Comparison of ENCODE assay signal across 1 cellular context in genomic region chr14:23551266-23552028, GRCh38.
A peak's percentile ranks its signal among the peaks of the same experiment; 100 is the strongest.
TF ChIP-seq lines count a peak whose summit lies in the region.

Gene ZFHX2, minus strand, starts transcription at chr14:23551765. Its CDS starts 16,440 bp downstream, at chr14:23535325.

TF ChIP-seq in HepG2, 621 proteins besides CTCF, POLR2A, EP300 and RAD21 (continued from another document):
- no peak for TF ChIP-seq IRF1 (CRISPR knock-in tag; IDR thresholded peaks at IDR 0.05; ENCODE audit: low read depth)
- no peak; the same call in 1 of the 2 replicates for TF ChIP-seq ZNF7 (CRISPR knock-in tag; IDR thresholded peaks at IDR 0.05)
- TF ChIP-seq CEBPZ (IDR thresholded peaks at IDR 0.05; ENCODE audit: low read length) = no peak
- TF ChIP-seq ZNF333 (CRISPR knock-in tag; IDR thresholded peaks at IDR 0.05; ENCODE audit: borderline replicate concordance) = 0 out of 2 replicates have a peak, but pooled peaks have one; percentile 76
TF ChIP-seq in HepG2: peak in this region for 358.
